1 cellular context compared by ENCODE assay signal in genomic region chr17:60887607-60888028, GRCh38.
TF ChIP-seq lines count a peak whose summit lies in the region.

No MANE protein-coding gene starts in this region.

TF ChIP-seq in K562, 482 proteins besides CTCF, POLR2A, EP300 and RAD21 (continued from another document):
- TF ChIP-seq NFRKB (IDR thresholded peaks at IDR 0.05; ENCODE audit: low read depth) (peak; percentile 31), DEAF1 (CRISPR knock-in tag; IDR thresholded peaks at IDR 0.05) (peak; percentile 16; the same call in 1 of the 2 replicates), ATF3 (IDR thresholded peaks at IDR 0.05) (peak; percentile 79), ATF3 (CRISPR knock-in tag; conservative IDR thresholded peaks at IDR 0.05) (no peak), GABPB2 (CRISPR knock-in tag; conservative IDR thresholded peaks at IDR 0.05) (no peak), JUND (IDR thresholded peaks at IDR 0.05; ENCODE audit: borderline replicate concordance, low read depth, low read length) (0 out of 2 replicates have a peak, but pooled peaks have one; percentile 18), JUND (tag; IDR thresholded peaks at IDR 0.05; ENCODE audit: borderline replicate concordance, low read depth, low read length) (no peak)
